ENCODE assay signal across 8 cellular contexts in the genomic region with DNA sequence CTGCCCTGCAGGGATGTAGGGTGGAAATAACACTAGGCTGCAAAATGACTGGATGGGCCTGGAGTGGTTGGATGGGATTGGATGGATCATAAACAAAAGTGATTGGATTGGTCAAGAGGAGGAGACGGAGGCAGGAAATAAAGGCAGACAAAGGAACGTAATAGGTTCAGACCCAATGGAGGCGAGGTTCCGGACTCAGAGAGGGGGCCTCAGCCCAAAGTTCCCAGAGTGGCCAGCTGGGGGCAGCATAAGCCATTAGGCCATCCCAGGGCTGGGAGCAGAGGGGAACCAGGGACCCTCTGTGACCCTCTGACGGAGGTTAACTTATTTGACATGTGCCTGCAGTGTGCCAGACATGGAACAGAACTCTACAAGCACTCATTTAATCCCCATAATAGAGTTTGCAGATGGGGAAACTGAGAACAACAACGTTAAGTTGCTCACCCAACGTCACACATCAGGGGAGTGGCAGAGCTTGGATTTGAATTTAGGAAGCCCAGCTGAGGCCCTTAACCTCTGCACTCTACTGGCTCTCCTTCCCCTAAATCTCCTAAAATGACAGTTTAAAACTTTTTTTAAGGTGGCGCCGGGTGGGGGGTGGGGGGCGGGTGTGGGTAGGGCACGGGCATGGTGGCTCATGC. TPM values are rescaled to one million over a fixed set of nuclear protein-coding genes. Genes with fewer than 3 reads are reported as not detected.
DNase-seq lines count a peak whose midpoint lies in the region; ATAC-seq and TF ChIP-seq lines count a peak whose summit lies in the region.

No MANE protein-coding gene starts in this region.

- H3K4me3 ChIP-seq in epithelial cell of proximal tubule (ENCODE audit: low read depth, low read length) = no peak overlapping the region
- H3K4me3 ChIP-seq in neural cell (ENCODE audit: low read length) = no peak overlapping the region
- no peak overlapping the region for H3K4me3 ChIP-seq in suprapubic skin

- no peak overlapping the region for H3K9ac ChIP-seq in neural cell (ENCODE audit: low read length)

- no peak for TF ChIP-seq EP300 in neural cell (conservative IDR thresholded peaks at IDR 0.05; ENCODE audit: poor library complexity, severe bottlenecking)
- no peak for TF ChIP-seq EP300 in suprapubic skin (IDR thresholded peaks at IDR 0.05)

- no peak overlapping the region for H3K4me2 ChIP-seq in neural cell (ENCODE audit: low read length)

- DNase-seq in COLO668 (lab: John Stamatoyannopoulos, UW; ENCODE audit: unreplicated experiment) (peak; percentile 30), NAMALWA (ENCODE audit: low spot score) (peak; percentile 73), epithelial cell of proximal tubule (ENCODE audit: low read depth) (no peak), suprapubic skin (ENCODE audit: low spot score in 2 of 2) (no peak)
- DNase-seq in activated CD8-positive, alpha-beta memory T cell treated with anti-CD3 and anti-CD28 coated beads, Interleukin-2, amount 50 U/mL, for 1 hour (ENCODE audit: extremely low read depth) = peak; percentile 47

- H3K9me3 ChIP-seq in neural cell (ENCODE audit: low read length) (no peaks in the 10 kb centered on the region), suprapubic skin (no peaks in the 10 kb centered on the region)

- no peaks in the 10 kb centered on the region for H3F3A ChIP-seq in neural cell (ENCODE audit: insufficient read depth, low read length, poor library complexity, severe bottlenecking)

- H3K27me3 ChIP-seq in neural cell (ENCODE audit: insufficient read depth, low read depth, low read length) (no peaks in the 10 kb centered on the region), suprapubic skin (peaks cover 20% of the 10 kb centered on the region)

- no peaks in the 10 kb centered on the region for H4K20me1 ChIP-seq in neural cell (ENCODE audit: insufficient read depth)

- ATAC-seq in HG03460 (IDR thresholded peaks at IDR 0.05; ENCODE audit: unreplicated experiment) (no peak), GM18868 (IDR thresholded peaks at IDR 0.05; ENCODE audit: unreplicated experiment) (no peak)

- H3K27ac ChIP-seq in neural cell (ENCODE audit: low read length) (no peak overlapping the region), suprapubic skin (no peak overlapping the region)

- peak; percentile 87 for TF ChIP-seq CTCF in epithelial cell of proximal tubule (conservative IDR thresholded peaks at IDR 0.05; ENCODE audit: low read depth, low read length)
- peak; percentile 45 for TF ChIP-seq CTCF in neural cell (IDR thresholded peaks at IDR 0.05; ENCODE audit: poor library complexity, severe bottlenecking)
- peak; percentile 51 to 60 for TF ChIP-seq CTCF in suprapubic skin (IDR thresholded peaks at IDR 0.05)

- no peaks in the 10 kb centered on the region for H3K36me3 ChIP-seq in neural cell (ENCODE audit: insufficient read depth, low read length)
- no peaks in the 10 kb centered on the region for H3K36me3 ChIP-seq in suprapubic skin

- no peaks in the 10 kb centered on the region for H3K4me1 ChIP-seq in suprapubic skin

- peak; percentile 10 for TF ChIP-seq RAD21 in neural cell (conservative IDR thresholded peaks at IDR 0.05)

- no peak for TF ChIP-seq POLR2A in suprapubic skin (IDR thresholded peaks at IDR 0.05)

- 53% methylated on average over 11 of the region's 11 CpGs for WGBS in suprapubic skin

- H2AFZ ChIP-seq in neural cell (ENCODE audit: low read depth, low read length) = no peak overlapping the region

- no peaks in the 10 kb centered on the region for H3K79me2 ChIP-seq in neural cell (replicated peaks; ENCODE audit: insufficient read depth, low read length)

- no peaks in the 10 kb centered on the region for H3K9me2 ChIP-seq in neural cell (ENCODE audit: insufficient read depth, low read length)

TF ChIP-seq in neural cell, 6 proteins besides CTCF, POLR2A, EP300 and RAD21:
- TF ChIP-seq, protein P1, sequence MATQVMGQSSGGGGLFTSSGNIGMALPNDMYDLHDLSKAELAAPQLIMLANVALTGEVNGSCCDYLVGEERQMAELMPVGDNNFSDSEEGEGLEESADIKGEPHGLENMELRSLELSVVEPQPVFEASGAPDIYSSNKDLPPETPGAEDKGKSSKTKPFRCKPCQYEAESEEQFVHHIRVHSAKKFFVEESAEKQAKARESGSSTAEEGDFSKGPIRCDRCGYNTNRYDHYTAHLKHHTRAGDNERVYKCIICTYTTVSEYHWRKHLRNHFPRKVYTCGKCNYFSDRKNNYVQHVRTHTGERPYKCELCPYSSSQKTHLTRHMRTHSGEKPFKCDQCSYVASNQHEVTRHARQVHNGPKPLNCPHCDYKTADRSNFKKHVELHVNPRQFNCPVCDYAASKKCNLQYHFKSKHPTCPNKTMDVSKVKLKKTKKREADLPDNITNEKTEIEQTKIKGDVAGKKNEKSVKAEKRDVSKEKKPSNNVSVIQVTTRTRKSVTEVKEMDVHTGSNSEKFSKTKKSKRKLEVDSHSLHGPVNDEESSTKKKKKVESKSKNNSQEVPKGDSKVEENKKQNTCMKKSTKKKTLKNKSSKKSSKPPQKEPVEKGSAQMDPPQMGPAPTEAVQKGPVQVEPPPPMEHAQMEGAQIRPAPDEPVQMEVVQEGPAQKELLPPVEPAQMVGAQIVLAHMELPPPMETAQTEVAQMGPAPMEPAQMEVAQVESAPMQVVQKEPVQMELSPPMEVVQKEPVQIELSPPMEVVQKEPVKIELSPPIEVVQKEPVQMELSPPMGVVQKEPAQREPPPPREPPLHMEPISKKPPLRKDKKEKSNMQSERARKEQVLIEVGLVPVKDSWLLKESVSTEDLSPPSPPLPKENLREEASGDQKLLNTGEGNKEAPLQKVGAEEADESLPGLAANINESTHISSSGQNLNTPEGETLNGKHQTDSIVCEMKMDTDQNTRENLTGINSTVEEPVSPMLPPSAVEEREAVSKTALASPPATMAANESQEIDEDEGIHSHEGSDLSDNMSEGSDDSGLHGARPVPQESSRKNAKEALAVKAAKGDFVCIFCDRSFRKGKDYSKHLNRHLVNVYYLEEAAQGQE (IDR thresholded peaks at IDR 0.05; ENCODE audit: borderline replicate concordance) = no peak
- TF ChIP-seq SMC3 (conservative IDR thresholded peaks at IDR 0.05; ENCODE audit: poor library complexity) (peak; percentile 36), EZH2 (IDR thresholded peaks at IDR 0.05; ENCODE audit: borderline replicate concordance, insufficient read depth, low read length, poor library complexity, severe bottlenecking) (no peak), TAF1 (IDR thresholded peaks at IDR 0.05; ENCODE audit: low read depth) (no peak), MXI1 (conservative IDR thresholded peaks at IDR 0.05; ENCODE audit: poor library complexity, severe bottlenecking) (no peak)

RNA-seq across cellular contexts. Expression of a gene that starts 15.3 kb away (rescaled TPM):
- total RNA-seq in epithelial cell of proximal tubule (48.8 and 50.6 TPM in 2 replicates), suprapubic skin (10 to 100 TPM; 16.8 to 42.5 (median 26.4) TPM)
- polyA plus RNA-seq in neural cell = 5.8 and 14.0 TPM in 2 replicates
- 30.9 and 37.0 TPM in 2 replicates for polyA minus RNA-seq in neural cell

RNA-seq across cellular contexts. Expression of a gene that starts 15.8 kb away (rescaled TPM):
- total RNA-seq in epithelial cell of proximal tubule = 0.06 TPM in 1 of 2 replicates, not detected in the other
- polyA plus RNA-seq in neural cell = 7.8 and 7.9 TPM in 2 replicates
- polyA minus RNA-seq in neural cell = 30.9 and 33.2 TPM in 2 replicates
- under 1 TPM in 1 of 4 donors, not detected in 3; 0.16 TPM for total RNA-seq in suprapubic skin

RNA-seq across cellular contexts. Expression of a gene that starts 47.3 kb away (rescaled TPM):
- 4.2 and 18.0 TPM in 2 replicates for total RNA-seq in epithelial cell of proximal tubule
- 31.4 and 39.7 TPM in 2 replicates for polyA plus RNA-seq in neural cell
- 29.4 and 37.7 TPM in 2 replicates for polyA minus RNA-seq in neural cell
- total RNA-seq in suprapubic skin = 10 to 100 TPM; 32.6 to 48.2 (median 35.7) TPM

Comparison
In these comparisons a context has a peak if more than half of its experiments do, and no peak if none do; other contexts are left out.
1. DNase-seq: peak in COLO668 (single experiment), NAMALWA (single experiment) and activated CD8-positive, alpha-beta memory T cell treated with anti-CD3 and anti-CD28 coated beads, Interleukin-2, amount 50 U/mL, for 1 hour (single experiment); none in epithelial cell of proximal tubule (single experiment) and suprapubic skin (0 of 2).
2. Peak in every context shown above with its lines, with median percentiles within 50 percentile points of each other: CTCF ChIP-seq.